Comparison of ENCODE assay signal across 14 cellular contexts in the genomic region with DNA sequence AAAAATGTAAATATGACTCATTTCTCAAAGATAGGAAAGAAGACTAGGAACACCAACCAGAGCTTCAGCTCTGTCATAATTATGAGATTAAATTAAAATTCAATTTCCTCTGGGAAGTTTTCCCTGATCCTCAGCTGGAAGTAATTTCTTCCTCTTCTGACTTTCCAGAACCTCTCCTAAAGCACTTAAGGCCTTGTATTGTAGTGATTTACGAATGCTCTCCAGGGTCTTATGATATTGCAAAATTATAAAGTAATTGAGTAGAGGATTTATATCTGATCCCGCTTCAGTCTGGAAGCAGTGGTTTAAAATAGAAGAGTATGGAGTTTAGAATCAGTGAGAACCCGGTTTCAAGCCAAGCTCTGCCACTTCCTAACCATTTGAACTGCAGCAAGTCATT.
DNase-seq lines count a peak whose midpoint lies in the region; ATAC-seq and TF ChIP-seq lines count a peak whose summit lies in the region.
"Had no signal": no experiment of that assay in that cellular context is flagged by ENCODE, and none has a peak within 500 bp of the region (broad histone marks: within the 10 kb centered on the region; RNA-seq: fewer than 3 reads in every experiment).

No MANE protein-coding gene starts in this region.

- peak; percentile 1 to 58 for DNase-seq in NCI-H524 (lab: John Stamatoyannopoulos, UW)
- no peak for DNase-seq in NCI-H82 (lab: John Stamatoyannopoulos, UW)
- DNase-seq in cardiac septum (ENCODE audit: low spot score) = no peak
- DNase-seq in NCI-H82 treated with DMSO at 0.1 percent for 48 hours (lab: John Stamatoyannopoulos, UW; ENCODE audit: unreplicated experiment) = no peak
- no peak for DNase-seq in sigmoid colon
- DNase-seq: activated CD4-positive, alpha-beta T cell treated with anti-CD3 and anti-CD28 coated beads for 48 hours; effector CD4-positive, alpha-beta T cell; NCI-H187; right cardiac atrium; T-cell had no signal

- no peaks in the 10 kb centered on the region for H3K36me3 ChIP-seq in sigmoid colon

- H3K9me3 ChIP-seq in sigmoid colon = no peaks in the 10 kb centered on the region

- no peak for TF ChIP-seq EP300 in sigmoid colon (IDR thresholded peaks at IDR 0.05)

- H3K4me3 ChIP-seq in sigmoid colon = no peak overlapping the region
- H3K4me3 ChIP-seq: K562 had no signal

- TF ChIP-seq CTCF in sigmoid colon (IDR thresholded peaks at IDR 0.05) = no peak

- H3K27me3 ChIP-seq in sigmoid colon = no peaks in the 10 kb centered on the region

- intact Hi-C loops in cardiac septum (cut with DNase I) (no loop called here), sigmoid colon (cut with DNase I) (no loop called here)

- ATAC-seq in GM18519 (IDR thresholded peaks at IDR 0.05; ENCODE audit: low FRiP score, unreplicated experiment) (peak; percentile 8), GM21515 (IDR thresholded peaks at IDR 0.05; ENCODE audit: unreplicated experiment) (peak; percentile 23), HG03025 (IDR thresholded peaks at IDR 0.05; ENCODE audit: low FRiP score, unreplicated experiment) (peak; percentile 19)
- ATAC-seq: K562, right cardiac atrium, T-cell had no signal

- H3K4me1 ChIP-seq in sigmoid colon = no peaks in the 10 kb centered on the region

- 77 to 79% methylated on average over 3 of the region's 3 CpGs for WGBS in sigmoid colon, 2 donors

- H3K27ac ChIP-seq in sigmoid colon = no peak overlapping the region

- TF ChIP-seq POLR2A in sigmoid colon (IDR thresholded peaks at IDR 0.05) = no peak

Comparison
In these comparisons a context has a peak if more than half of its experiments do, and no peak if none do; other contexts are left out.
1. DNase-seq: peak in NCI-H524 (2 of 2); none in NCI-H82 (single experiment), cardiac septum (single experiment), NCI-H82 treated with DMSO at 0.1 percent for 48 hours (single experiment) and sigmoid colon (single experiment).
2. Peak in every context shown above with its lines, with median percentiles within 50 percentile points of each other: ATAC-seq.